Comparison of ENCODE assay signal across 1 cellular context in the genomic region with DNA sequence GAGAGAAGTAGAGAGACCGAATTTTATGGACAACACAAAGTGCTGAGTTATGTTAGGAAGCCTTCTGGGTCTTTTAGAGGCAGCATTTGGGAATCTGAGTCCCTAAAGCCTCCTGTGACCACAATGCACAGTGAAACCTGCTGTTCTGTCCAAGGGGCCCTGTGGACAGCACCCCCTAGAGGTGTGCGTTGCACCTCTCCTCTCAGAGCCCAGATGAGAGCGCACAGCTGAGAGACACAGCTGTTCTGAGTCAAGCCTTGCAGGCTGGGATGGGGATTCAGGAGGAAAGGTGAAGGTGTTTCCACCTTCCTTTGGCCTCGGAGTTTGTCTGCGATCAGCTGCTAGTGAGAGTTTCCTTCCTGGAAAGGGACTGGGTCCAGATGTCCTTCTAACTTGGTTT.
TF ChIP-seq lines count a peak whose summit lies in the region.

No MANE protein-coding gene starts in this region.

TF ChIP-seq in GM23338, 12 proteins besides CTCF, POLR2A, EP300 and RAD21:
- no peak for TF ChIP-seq ZNF114 (CRISPR knock-in tag; IDR thresholded peaks at IDR 0.05)
- TF ChIP-seq CREB1 (CRISPR knock-in tag; IDR thresholded peaks at IDR 0.05; ENCODE audit: low read depth), result no peak
- TF ChIP-seq POLR2AphosphoS5 (IDR thresholded peaks at IDR 0.05; ENCODE audit: low read depth), result no peak
- TF ChIP-seq, protein P1, sequence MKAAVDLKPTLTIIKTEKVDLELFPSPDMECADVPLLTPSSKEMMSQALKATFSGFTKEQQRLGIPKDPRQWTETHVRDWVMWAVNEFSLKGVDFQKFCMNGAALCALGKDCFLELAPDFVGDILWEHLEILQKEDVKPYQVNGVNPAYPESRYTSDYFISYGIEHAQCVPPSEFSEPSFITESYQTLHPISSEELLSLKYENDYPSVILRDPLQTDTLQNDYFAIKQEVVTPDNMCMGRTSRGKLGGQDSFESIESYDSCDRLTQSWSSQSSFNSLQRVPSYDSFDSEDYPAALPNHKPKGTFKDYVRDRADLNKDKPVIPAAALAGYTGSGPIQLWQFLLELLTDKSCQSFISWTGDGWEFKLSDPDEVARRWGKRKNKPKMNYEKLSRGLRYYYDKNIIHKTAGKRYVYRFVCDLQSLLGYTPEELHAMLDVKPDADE (IDR thresholded peaks at IDR 0.05), result no peak
- TF ChIP-seq, protein P2, sequence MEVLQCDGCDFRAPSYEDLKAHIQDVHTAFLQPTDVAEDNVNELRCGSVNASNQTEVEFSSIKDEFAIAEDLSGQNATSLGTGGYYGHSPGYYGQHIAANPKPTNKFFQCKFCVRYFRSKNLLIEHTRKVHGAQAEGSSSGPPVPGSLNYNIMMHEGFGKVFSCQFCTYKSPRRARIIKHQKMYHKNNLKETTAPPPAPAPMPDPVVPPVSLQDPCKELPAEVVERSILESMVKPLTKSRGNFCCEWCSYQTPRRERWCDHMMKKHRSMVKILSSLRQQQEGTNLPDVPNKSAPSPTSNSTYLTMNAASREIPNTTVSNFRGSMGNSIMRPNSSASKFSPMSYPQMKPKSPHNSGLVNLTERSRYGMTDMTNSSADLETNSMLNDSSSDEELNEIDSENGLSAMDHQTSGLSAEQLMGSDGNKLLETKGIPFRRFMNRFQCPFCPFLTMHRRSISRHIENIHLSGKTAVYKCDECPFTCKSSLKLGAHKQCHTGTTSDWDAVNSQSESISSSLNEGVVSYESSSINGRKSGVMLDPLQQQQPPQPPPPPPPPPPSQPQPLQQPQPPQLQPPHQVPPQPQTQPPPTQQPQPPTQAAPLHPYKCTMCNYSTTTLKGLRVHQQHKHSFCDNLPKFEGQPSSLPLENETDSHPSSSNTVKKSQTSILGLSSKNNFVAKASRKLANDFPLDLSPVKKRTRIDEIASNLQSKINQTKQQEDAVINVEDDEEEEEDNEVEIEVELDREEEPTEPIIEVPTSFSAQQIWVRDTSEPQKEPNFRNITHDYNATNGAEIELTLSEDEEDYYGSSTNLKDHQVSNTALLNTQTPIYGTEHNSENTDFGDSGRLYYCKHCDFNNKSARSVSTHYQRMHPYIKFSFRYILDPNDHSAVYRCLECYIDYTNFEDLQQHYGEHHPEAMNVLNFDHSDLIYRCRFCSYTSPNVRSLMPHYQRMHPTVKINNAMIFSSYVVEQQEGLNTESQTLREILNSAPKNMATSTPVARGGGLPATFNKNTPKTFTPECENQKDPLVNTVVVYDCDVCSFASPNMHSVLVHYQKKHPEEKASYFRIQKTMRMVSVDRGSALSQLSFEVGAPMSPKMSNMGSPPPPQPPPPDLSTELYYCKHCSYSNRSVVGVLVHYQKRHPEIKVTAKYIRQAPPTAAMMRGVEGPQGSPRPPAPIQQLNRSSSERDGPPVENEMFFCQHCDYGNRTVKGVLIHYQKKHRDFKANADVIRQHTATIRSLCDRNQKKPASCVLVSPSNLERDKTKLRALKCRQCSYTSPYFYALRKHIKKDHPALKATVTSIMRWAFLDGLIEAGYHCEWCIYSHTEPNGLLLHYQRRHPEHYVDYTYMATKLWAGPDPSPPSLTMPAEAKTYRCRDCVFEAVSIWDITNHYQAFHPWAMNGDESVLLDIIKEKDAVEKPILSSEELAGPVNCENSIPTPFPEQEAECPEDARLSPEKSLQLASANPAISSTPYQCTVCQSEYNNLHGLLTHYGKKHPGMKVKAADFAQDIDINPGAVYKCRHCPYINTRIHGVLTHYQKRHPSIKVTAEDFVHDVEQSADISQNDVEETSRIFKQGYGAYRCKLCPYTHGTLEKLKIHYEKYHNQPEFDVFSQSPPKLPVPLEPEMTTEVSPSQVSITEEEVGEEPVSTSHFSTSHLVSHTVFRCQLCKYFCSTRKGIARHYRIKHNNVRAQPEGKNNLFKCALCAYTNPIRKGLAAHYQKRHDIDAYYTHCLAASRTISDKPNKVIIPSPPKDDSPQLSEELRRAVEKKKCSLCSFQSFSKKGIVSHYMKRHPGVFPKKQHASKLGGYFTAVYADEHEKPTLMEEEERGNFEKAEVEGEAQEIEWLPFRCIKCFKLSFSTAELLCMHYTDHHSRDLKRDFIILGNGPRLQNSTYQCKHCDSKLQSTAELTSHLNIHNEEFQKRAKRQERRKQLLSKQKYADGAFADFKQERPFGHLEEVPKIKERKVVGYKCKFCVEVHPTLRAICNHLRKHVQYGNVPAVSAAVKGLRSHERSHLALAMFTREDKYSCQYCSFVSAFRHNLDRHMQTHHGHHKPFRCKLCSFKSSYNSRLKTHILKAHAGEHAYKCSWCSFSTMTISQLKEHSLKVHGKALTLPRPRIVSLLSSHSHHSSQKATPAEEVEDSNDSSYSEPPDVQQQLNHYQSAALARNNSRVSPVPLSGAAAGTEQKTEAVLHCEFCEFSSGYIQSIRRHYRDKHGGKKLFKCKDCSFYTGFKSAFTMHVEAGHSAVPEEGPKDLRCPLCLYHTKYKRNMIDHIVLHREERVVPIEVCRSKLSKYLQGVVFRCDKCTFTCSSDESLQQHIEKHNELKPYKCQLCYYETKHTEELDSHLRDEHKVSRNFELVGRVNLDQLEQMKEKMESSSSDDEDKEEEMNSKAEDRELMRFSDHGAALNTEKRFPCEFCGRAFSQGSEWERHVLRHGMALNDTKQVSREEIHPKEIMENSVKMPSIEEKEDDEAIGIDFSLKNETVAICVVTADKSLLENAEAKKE (CRISPR knock-in tag; IDR thresholded peaks at IDR 0.05), result no peak
- TF ChIP-seq JUNB (IDR thresholded peaks at IDR 0.05; ENCODE audit: unreplicated experiment), result no peak
- no peak for TF ChIP-seq STAT1 (IDR thresholded peaks at IDR 0.05; ENCODE audit: unreplicated experiment)
- no peak for TF ChIP-seq EZH2phosphoT487 (IDR thresholded peaks at IDR 0.05; ENCODE audit: unreplicated experiment)
- no peak for TF ChIP-seq ZNF331 (CRISPR knock-in tag; IDR thresholded peaks at IDR 0.05; ENCODE audit: low read depth)
- TF ChIP-seq NANOG (IDR thresholded peaks at IDR 0.05; ENCODE audit: borderline replicate concordance), result no peak
- TF ChIP-seq EZH2 (IDR thresholded peaks at IDR 0.05; ENCODE audit: low read depth, unreplicated experiment), result no peak
- TF ChIP-seq REST (IDR thresholded peaks at IDR 0.05; ENCODE audit: unreplicated experiment), result no peak
